ENCODE assay signal across 15 cellular contexts in the genomic region with DNA sequence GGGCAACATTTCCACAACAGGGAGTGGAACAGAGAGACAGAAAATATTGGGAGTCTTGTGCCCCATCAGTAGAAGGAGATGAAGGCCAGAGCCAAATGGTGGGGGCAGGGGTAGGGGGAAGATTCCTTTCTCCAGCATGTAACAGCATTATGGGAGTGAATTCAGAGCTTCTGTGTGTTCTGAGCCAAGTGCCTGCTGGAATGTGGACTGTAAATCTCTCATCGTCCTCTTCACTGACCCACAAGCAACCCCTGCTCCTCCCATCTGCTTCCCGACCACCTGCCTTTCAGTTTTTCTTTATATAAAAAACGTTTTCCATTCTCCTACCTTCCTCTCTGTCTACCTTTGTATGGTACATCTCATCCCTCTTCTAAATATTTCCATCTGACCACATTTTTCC.
"Had no signal": no experiment of that assay in that cellular context is flagged by ENCODE, and none has a peak within 500 bp of the region (broad histone marks: within the 10 kb centered on the region; RNA-seq: fewer than 3 reads in every experiment).

No MANE protein-coding gene starts in this region.

- H3K27me3 Mint-ChIP-seq: activated naive CD8-positive, alpha-beta T cell treated with anti-CD3 and anti-CD28 coated beads, Interleukin-2, amount 50 U/mL, for 24 hours; stimulated activated naive CD8-positive, alpha-beta T cell treated with anti-CD3 and anti-CD28 coated beads, Interleukin-15, amount 100 ng/mL, for 72 hours had no signal

- H3K4me3 ChIP-seq: dorsolateral prefrontal cortex, SK-N-MC, testis, upper lobe of right lung had no signal

- H3K27ac Mint-ChIP-seq: activated naive CD8-positive, alpha-beta T cell treated with anti-CD3 and anti-CD28 coated beads, Interleukin-2, amount 50 U/mL, for 24 hours; stimulated activated naive CD8-positive, alpha-beta T cell treated with anti-CD3 and anti-CD28 coated beads, Interleukin-15, amount 100 ng/mL, for 72 hours; T-helper 1 cell treated with Interleukin-12 subunit alpha and Interleukin-12 subunit beta and Interleukin-4 antibody, amounts not matched to agents 30 μg/mL and 1 μg/mL, for 36 hours had no signal

- H3K4me3 Mint-ChIP-seq: activated naive CD8-positive, alpha-beta T cell treated with anti-CD3 and anti-CD28 coated beads, Interleukin-2, amount 50 U/mL, for 24 hours; brain; stimulated activated naive CD8-positive, alpha-beta T cell treated with anti-CD3 and anti-CD28 coated beads, Interleukin-15, amount 100 ng/mL, for 72 hours; T-helper 1 cell treated with Interleukin-12 subunit alpha and Interleukin-12 subunit beta and Interleukin-4 antibody, amounts not matched to agents 30 μg/mL and 1 μg/mL, for 36 hours had no signal

- DNase-seq: activated naive CD4-positive, alpha-beta T cell; activated naive CD8-positive, alpha-beta T cell treated with anti-CD3 and anti-CD28 coated beads, Interleukin-2, amount 50 U/mL, for 24 hours; dorsolateral prefrontal cortex; foreskin melanocyte; head of caudate nucleus; left ventricle myocardium superior; mesenchymal stem cell; retina; stimulated activated CD4-positive, alpha-beta T cell treated with anti-CD3 and anti-CD28 coated beads, Interleukin-4, amount 100 ng/mL, for 4 hours; stimulated activated naive CD8-positive, alpha-beta T cell treated with anti-CD3 and anti-CD28 coated beads, Interleukin-15, amount 100 ng/mL, for 72 hours; testis; upper lobe of right lung had no signal

- H3K36me3 Mint-ChIP-seq: brain had no signal

- ATAC-seq: activated naive CD8-positive, alpha-beta T cell treated with anti-CD3 and anti-CD28 coated beads, Interleukin-2, amount 50 U/mL, for 24 hours; left ventricle myocardium superior; stimulated activated naive CD8-positive, alpha-beta T cell treated with anti-CD3 and anti-CD28 coated beads, Interleukin-15, amount 100 ng/mL, for 72 hours; upper lobe of right lung had no signal

- H3K9me3 Mint-ChIP-seq: activated naive CD8-positive, alpha-beta T cell treated with anti-CD3 and anti-CD28 coated beads, Interleukin-2, amount 50 U/mL, for 24 hours; stimulated activated naive CD8-positive, alpha-beta T cell treated with anti-CD3 and anti-CD28 coated beads, Interleukin-15, amount 100 ng/mL, for 72 hours; T-helper 1 cell treated with Interleukin-12 subunit alpha and Interleukin-12 subunit beta and Interleukin-4 antibody, amounts not matched to agents 30 μg/mL and 1 μg/mL, for 36 hours had no signal
